7 cellular contexts compared by ENCODE assay signal in the genomic region with DNA sequence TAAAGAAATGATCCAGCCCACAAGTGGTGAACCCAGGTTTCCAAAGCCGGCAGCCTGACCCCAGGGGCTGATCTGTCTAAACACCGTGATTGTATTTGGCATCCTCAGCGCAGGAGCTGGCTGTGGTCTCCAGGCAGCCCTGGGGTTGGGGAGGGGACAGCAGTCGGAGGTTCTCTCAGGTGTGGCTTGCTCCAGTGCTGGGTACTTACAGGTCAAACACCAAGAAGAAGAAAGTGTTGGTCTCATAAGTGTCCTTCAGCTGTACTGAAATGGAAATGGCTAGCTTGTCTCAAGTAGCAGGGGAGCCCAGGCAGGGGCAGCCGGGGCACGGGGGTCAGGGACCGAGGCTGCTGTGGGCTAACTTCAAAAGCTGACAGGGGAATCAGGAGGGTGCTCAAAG. TPM values are rescaled to one million over a fixed set of nuclear protein-coding genes. Genes with fewer than 3 reads are reported as not detected.
"Had no signal": no experiment of that assay in that cellular context is flagged by ENCODE, and none has a peak within 500 bp of the region (broad histone marks: within the 10 kb centered on the region; RNA-seq: fewer than 3 reads in every experiment).

No MANE protein-coding gene starts in this region.

- H3K27ac Mint-ChIP-seq: GM23338, H9 had no signal

- DNase-seq: H9, HCEC 1CT, IMR-90 had no signal

- H3K4me3 Mint-ChIP-seq: GM23338, H9 had no signal

- H3K4me3 ChIP-seq: GM23338, K562 had no signal

- ATAC-seq: GM23338, K562 had no signal

- H3K4me1 Mint-ChIP-seq: GM23338, H9 had no signal

RNA-seq across cellular contexts. Expression of gene PHKG1, which starts 6.0 kb away (rescaled TPM):
- total RNA-seq: GM23338 had no signal
- polyA plus RNA-seq: GM23338 had no signal

RNA-seq across cellular contexts. Expression of gene CHCHD2, which starts 19.5 kb away (rescaled TPM):
- total RNA-seq: GM23338 had no signal

RNA-seq across cellular contexts. Expression of gene NUPR2, which starts 29.5 kb away (rescaled TPM):
- total RNA-seq: GM23338, H1, H9, HT-29, IMR-90, K562 had no signal
- polyA plus RNA-seq: GM23338, H1, IMR-90, K562 had no signal
